ENCODE assay signal across 8 cellular contexts in genomic region chr17:45234641-45235040, GRCh38. TPM values are rescaled to one million over a fixed set of nuclear protein-coding genes. Genes with fewer than 3 reads are reported as not detected.
DNase-seq lines count a peak whose midpoint lies in the region; ATAC-seq, FAIRE-seq and TF ChIP-seq lines count a peak whose summit lies in the region.

No MANE protein-coding gene starts in this region.

- no peak overlapping the region for H3K27ac ChIP-seq in A673 (ENCODE audit: low read depth, low read length, poor library complexity, severe bottlenecking)
- H3K27ac ChIP-seq in PC-3 (ENCODE audit: low read length) = no peak overlapping the region
- H3K27ac ChIP-seq in parathyroid adenoma = no peak overlapping the region
- H3K27ac ChIP-seq in coronary artery = no peak overlapping the region
- no peak overlapping the region for H3K27ac ChIP-seq in tibial nerve

- no peaks in the 10 kb centered on the region for H3K9me3 ChIP-seq in A673 (ENCODE audit: low read depth, low read length, poor library complexity, severe bottlenecking)
- no peaks in the 10 kb centered on the region for H3K9me3 ChIP-seq in PC-3 (ENCODE audit: low read length)
- H3K9me3 ChIP-seq in parathyroid adenoma (ENCODE audit: control insufficient read depth, low read length) = no peaks in the 10 kb centered on the region
- H3K9me3 ChIP-seq in tibial nerve = no peaks in the 10 kb centered on the region

- H3K27me3 Mint-ChIP-seq in brain = peaks cover 7% of the 10 kb centered on the region

- H3K79me2 ChIP-seq in PC-3 (ENCODE audit: low read length) (no peaks in the 10 kb centered on the region), parathyroid adenoma (no peaks in the 10 kb centered on the region)

- H3K4me1 Mint-ChIP-seq in brain = peaks cover 31% of the 10 kb centered on the region

- H3K4me3 ChIP-seq in A673 (ENCODE audit: low read depth, low read length, poor library complexity, severe bottlenecking) = no peak overlapping the region
- no peak overlapping the region for H3K4me3 ChIP-seq in PC-3 (ENCODE audit: low read length)
- no peak overlapping the region for H3K4me3 ChIP-seq in parathyroid adenoma (ENCODE audit: low read depth, low read length)
- H3K4me3 ChIP-seq in coronary artery = no peak overlapping the region
- no peak overlapping the region for H3K4me3 ChIP-seq in tibial nerve

- H3K4me2 ChIP-seq in PC-3 (ENCODE audit: low read length) (no peak overlapping the region), parathyroid adenoma (ENCODE audit: low read length) (no peak overlapping the region)

- intact Hi-C loops in A673 (cut with micrococcal nuclease; ENCODE audit: unreplicated experiment) (no loop called here), PC-3 (cut with micrococcal nuclease) (loop anchor here (1.0 kb wide), 2 partner anchors 15 to 99 kb away; partner anchors contain the start of gene ACBD4)

- H3K27ac Mint-ChIP-seq in brain = peak overlapping the region in 1 of 5 experiments; percentile 27

- H3K9ac ChIP-seq in PC-3 (ENCODE audit: low read length) (no peak overlapping the region), parathyroid adenoma (no peak overlapping the region)

- WGBS in tibial nerve, 2 donors = 20 to 47% methylated on average over 5 of the region's 5 CpGs

- TF ChIP-seq CTCF in A673 (conservative IDR thresholded peaks at IDR 0.05; ENCODE audit: low read depth, low read length) = peak; percentile 37; the same call in 1 of the 2 replicates
- peak; percentile 60 for TF ChIP-seq CTCF in PC-3 (conservative IDR thresholded peaks at IDR 0.05; ENCODE audit: low read depth, low read length)
- TF ChIP-seq CTCF in brain (conservative IDR thresholded peaks at IDR 0.05) = peak; percentile 26 to 49
- peak; percentile 4 for TF ChIP-seq CTCF in parathyroid adenoma (IDR thresholded peaks at IDR 0.05)
- no peak for TF ChIP-seq CTCF in coronary artery (IDR thresholded peaks at IDR 0.05)
- TF ChIP-seq CTCF in tibial nerve (IDR thresholded peaks at IDR 0.05) = peak in 1 of 5 experiments; percentile 11

- TF ChIP-seq EP300 in tibial nerve (IDR thresholded peaks at IDR 0.05) = no peak

- H3K4me3 Mint-ChIP-seq in brain = peak overlapping the region in 1 of 5 experiments; percentile 31

- no peaks in the 10 kb centered on the region for H3F3A ChIP-seq in PC-3 (ENCODE audit: low read length, unreplicated experiment)

- no peaks in the 10 kb centered on the region for H3K27me3 ChIP-seq in A673 (replicated peaks; ENCODE audit: insufficient read depth, low read depth, low read length, poor library complexity)
- no peaks in the 10 kb centered on the region for H3K27me3 ChIP-seq in PC-3 (ENCODE audit: low read length)
- no peaks in the 10 kb centered on the region for H3K27me3 ChIP-seq in parathyroid adenoma (ENCODE audit: control insufficient read depth, insufficient read depth, low read length)
- H3K27me3 ChIP-seq in tibial nerve = peaks cover 0 to 9% of the 10 kb centered on the region in 2 donors

- H4K20me1 ChIP-seq in PC-3 (ENCODE audit: low read length) = no peaks in the 10 kb centered on the region

- H3K36me3 ChIP-seq in A673 (ENCODE audit: insufficient read depth, low read length, poor library complexity, severe bottlenecking) = no peaks in the 10 kb centered on the region
- no peaks in the 10 kb centered on the region for H3K36me3 ChIP-seq in PC-3 (ENCODE audit: low read depth, low read length)
- H3K36me3 ChIP-seq in parathyroid adenoma (ENCODE audit: control insufficient read depth, insufficient read depth, low read length) = no peaks in the 10 kb centered on the region
- H3K36me3 ChIP-seq in tibial nerve = peaks cover 0 to 6% (median 0%) of the 10 kb centered on the region in 3 donors

- no peak for DNase-seq in A673 (ENCODE audit: low spot score)
- no peak for DNase-seq in GM12891 (ENCODE audit: insufficient read length, low spot score)
- peak; percentile 45 for DNase-seq in PC-3
- no peak for DNase-seq in coronary artery (ENCODE audit: low spot score)
- DNase-seq in tibial nerve (ENCODE audit: low spot score in 2 of 2) = no peak

- BruUV-seq in A673 (replicated peaks; lab: Mats Ljungman, UMichigan) (no TSS peak), PC-3 (replicated peaks; lab: Mats Ljungman, UMichigan) (no TSS peak)

- H3K9me3 Mint-ChIP-seq in brain = peaks cover 0 to 3% (median 0%) of the 10 kb centered on the region in 5 experiments

- peaks cover 13% of the 10 kb centered on the region for H3K36me3 Mint-ChIP-seq in brain

- no peak overlapping the region for H2AFZ ChIP-seq in PC-3 (ENCODE audit: low read length)
- no peak overlapping the region for H2AFZ ChIP-seq in parathyroid adenoma

- CTCF ChIA-PET in A673 (lab: Charles Lee) (interaction anchor here (0.6 to 1.8 kb wide), 5 partner anchors 8 to 99 kb away, joined by 3 to 10 read pairs (median 8); partner anchors contain the start of gene ACBD4), PC-3 (lab: Charles Lee) (interaction anchor here (0.7 to 3.0 kb wide), 4 partner anchors 15 to 324 kb away, joined by 3 to 20 read pairs (median 4); no protein-coding TSS in a partner anchor)

- H3K4me1 ChIP-seq in A673 (ENCODE audit: insufficient read depth, low read length, poor library complexity, severe bottlenecking) (no peaks in the 10 kb centered on the region), PC-3 (ENCODE audit: insufficient read depth, low read length) (peaks cover 15% of the 10 kb centered on the region), parathyroid adenoma (no peaks in the 10 kb centered on the region), tibial nerve (peaks cover 0 to 24% (median 14%) of the 10 kb centered on the region in 4 donors)

- H3K9me2 ChIP-seq in PC-3 (replicated peaks; ENCODE audit: low read length) = no peaks in the 10 kb centered on the region

- ATAC-seq in PC-3 (peak; percentile 36), GM19324 (IDR thresholded peaks at IDR 0.05; ENCODE audit: low FRiP score, unreplicated experiment) (no peak)

- peak; percentile 92 for FAIRE-seq in GM12891 (lab: Jason Lieb, UNC)

- POLR2A ChIA-PET in A673 (lab: Charles Lee; ENCODE audit: low non-redundant PET) = no interaction called here
- POLR2A ChIA-PET in PC-3 (lab: Charles Lee; ENCODE audit: unreplicated experiment) = no interaction called here

- no peak for TF ChIP-seq POLR2A in GM12891 (IDR thresholded peaks at IDR 0.05; ENCODE audit: low read depth, low read length)
- no peak for TF ChIP-seq POLR2A in tibial nerve (IDR thresholded peaks at IDR 0.05)

TF ChIP-seq in GM12891, 5 proteins besides CTCF, POLR2A, EP300 and RAD21:
- no peak for TF ChIP-seq POLR2AphosphoS5 (IDR thresholded peaks at IDR 0.05; ENCODE audit: low read depth, low read length)
- peak; percentile 6 for TF ChIP-seq PAX5 (IDR thresholded peaks at IDR 0.05; ENCODE audit: insufficient read depth, low read length, severe bottlenecking)

RNA-seq across cellular contexts. Expression of gene FMNL1, which starts 13.0 kb away (rescaled TPM):
- total RNA-seq in A673 (2021) (1.0 and 1.4 TPM in 2 replicates), PC-3 (2014; rRNA removed) (8.2 and 14.2 TPM in 2 replicates), tibial nerve (10 to 100 TPM; 19.2 to 42.9 (median 24.6) TPM)
- 49.2 TPM for polyA plus RNA-seq in GM12891 (2012; ENCODE audit: low read depth, missing spikeins)
- 26.1 TPM for polyA plus RNA-seq in brain (ENCODE audit: insufficient read depth, low read depth, low replicate concordance)

RNA-seq across cellular contexts. Expression of gene SPATA32, which starts 27.3 kb away (rescaled TPM):
- total RNA-seq in A673 (2021) (0.22 TPM in 1 of 2 replicates, not detected in the other), PC-3 (2014; rRNA removed) (not detected in 2 replicates), tibial nerve (not detected)
- 0.35 TPM for polyA plus RNA-seq in GM12891 (2012; ENCODE audit: low read depth, missing spikeins)
- polyA plus RNA-seq in brain (ENCODE audit: insufficient read depth, low read depth, low replicate concordance) = not detected
